In genomic region chr1:235160965-235161684, GRCh38 we compare ENCODE assay signal across 8 cellular contexts. TPM values are rescaled to one million over a fixed set of nuclear protein-coding genes. Genes with fewer than 3 reads are reported as not detected.
DNase-seq lines count a peak whose midpoint lies in the region; ATAC-seq, FAIRE-seq and TF ChIP-seq lines count a peak whose summit lies in the region.

Gene RBM34, minus strand, starts transcription at chr1:235161250. Its CDS starts 24 bp downstream, at chr1:235161226.

- no peak for TF ChIP-seq EP300 in H1 (IDR thresholded peaks at IDR 0.05; ENCODE audit: borderline replicate concordance in 1 of 2, low read depth in 2 of 2, low read length in 2 of 2)

- H3K9ac ChIP-seq in H1 (replicated peaks in 1 of 4; ENCODE audit: extremely low read depth in 1 of 4, low read depth in 3 of 4, low read length in 3 of 4) (peak within 1 kb of the TSS; percentile 82 to 98 (median 96)), mesenchymal stem cell (ENCODE audit: low read length) (peak within 1 kb of the TSS; percentile 100)

- H4K5ac ChIP-seq in H1 (ENCODE audit: insufficient read length, low read depth, low read length): peak within 1 kb of the TSS; percentile 68

- H3K56ac ChIP-seq in H1 (replicated peaks; ENCODE audit: insufficient read length, low read depth, low read length): peak within 1 kb of the TSS; percentile 92

- H4K8ac ChIP-seq in H1 (ENCODE audit: extremely low read depth, insufficient read depth, low read length) (peak within 1 kb of the TSS; percentile 91), mesenchymal stem cell (ENCODE audit: low read length) (peak within 1 kb of the TSS; percentile 99)

- H3K79me1 ChIP-seq in H1 (ENCODE audit: low read depth, low read length) (no peaks in the 10 kb centered on the region; the same call in 1 of the 2 replicates), mesenchymal stem cell (replicated peaks; ENCODE audit: low read length, poor library complexity, severe bottlenecking) (peaks cover 17% of the 10 kb centered on the region)

- CTCF ChIA-PET in H1 (lab: Charles Lee; ENCODE audit: partially characterized antibody): interaction anchor here (0.6 to 1.1 kb wide), 3 partner anchors 38 to 300 kb away, joined by 3 to 4 read pairs (median 3); no protein-coding TSS in a partner anchor

- TF ChIP-seq RAD21 in H1 (IDR thresholded peaks at IDR 0.05 in 1 of 2, conservative IDR thresholded peaks at IDR 0.05 in 1 of 2; ENCODE audit: low read depth in 2 of 2, low read length in 2 of 2): no peak

- peak; percentile 91 for DNase-seq in Caki2 (ENCODE audit: low read depth)
- peak in 75 of 76 experiments; percentile 30 to 95 (median 82) for DNase-seq in HUDEP-2 (lab: John Stamatoyannopoulos, UW; ENCODE audit: unreplicated experiment in 76 of 76)
- DNase-seq in NOMO-1 treated with dmso at 0.1 percent for 144 hours (lab: John Stamatoyannopoulos, UW; ENCODE audit: unreplicated experiment): peak; percentile 88
- peak; percentile 80 to 82 (median 82) for DNase-seq in activated CD8-positive, alpha-beta memory T cell treated with anti-CD3 and anti-CD28 coated beads for 48 hours (ENCODE audit: low read depth in 2 of 3, low spot score in 2 of 3)
- peak; percentile 62 to 96 for DNase-seq in H1 (ENCODE audit: low read depth in 1 of 2, low spot score in 2 of 2)
- DNase-seq in mesenchymal stem cell: peak; percentile 94
- DNase-seq in stimulated activated CD8-positive, alpha-beta memory T cell treated with anti-CD3 and anti-CD28 coated beads, Interleukin-12 subunit alpha, Interleukin-12 subunit beta, amount 100 ng/mL, for 24 hours (ENCODE audit: extremely low read depth): peak; percentile 80

- H3K18ac ChIP-seq in H1 (ENCODE audit: extremely low read depth, low read length): peak within 1 kb of the TSS; percentile 99
- H3K18ac ChIP-seq in mesenchymal stem cell (ENCODE audit: low read depth in 1 of 2, low read length in 2 of 2): peak within 1 kb of the TSS; percentile 82 to 98

- H4K20me1 ChIP-seq in H1 (replicated peaks in 1 of 2; ENCODE audit: control insufficient read depth in 1 of 2, insufficient read depth in 2 of 2, low read length in 2 of 2): peaks cover 0 to 4% of the 10 kb centered on the region in 2 experiments

- peak within 1 kb of the TSS; percentile 61; the same call in 1 of the 2 replicates for H2BK12ac ChIP-seq in H1 (ENCODE audit: low read depth, low read length)
- peak within 1 kb of the TSS in 1 of 2 experiments; percentile 86 for H2BK12ac ChIP-seq in mesenchymal stem cell (ENCODE audit: low read length in 2 of 2)

- H2BK20ac ChIP-seq in H1 (ENCODE audit: low read length): no peak within 1 kb of the TSS; the same call in 1 of the 2 replicates

- H3K4me2 ChIP-seq in H1 (ENCODE audit: insufficient read depth in 1 of 2, low read depth in 2 of 2, low read length in 2 of 2): peak within 1 kb of the TSS; percentile 63 to 94
- peak within 1 kb of the TSS; percentile 66 for H3K4me2 ChIP-seq in mesenchymal stem cell (ENCODE audit: low read length, poor library complexity, severe bottlenecking)

- H2AFZ ChIP-seq in H1 (ENCODE audit: low read length) (peak within 1 kb of the TSS; percentile 99), mesenchymal stem cell (ENCODE audit: low read depth, low read length) (peak within 1 kb of the TSS; percentile 91)

- H2BK120ac ChIP-seq in H1 (replicated peaks; ENCODE audit: low read depth, low read length) (no peak within 1 kb of the TSS), mesenchymal stem cell (ENCODE audit: low read depth, low read length) (no peak within 1 kb of the TSS)

- H3K23ac ChIP-seq in H1 (ENCODE audit: insufficient read length) (no peak within 1 kb of the TSS), mesenchymal stem cell (ENCODE audit: low read length in 2 of 2) (peak within 1 kb of the TSS in 1 of 2 experiments; percentile 97)

- H3K27ac ChIP-seq in H1 (ENCODE audit: low read depth, low read length): peak within 1 kb of the TSS; percentile 82
- peak within 1 kb of the TSS; percentile 98 for H3K27ac ChIP-seq in mesenchymal stem cell (ENCODE audit: low read length, poor library complexity, severe bottlenecking)

- no peaks in the 10 kb centered on the region for H3K27me3 ChIP-seq in H1 (replicated peaks in 1 of 4; ENCODE audit: control insufficient read depth in 3 of 4, extremely low read depth in 1 of 4, insufficient read depth in 3 of 4, low read length in 3 of 4)
- no peaks in the 10 kb centered on the region for H3K27me3 ChIP-seq in mesenchymal stem cell (ENCODE audit: control insufficient read depth in 1 of 2, insufficient read depth in 1 of 2, low read length in 2 of 2)

- no peak for FAIRE-seq in H1 (lab: Jason Lieb, UNC)

- no peak within 1 kb of the TSS for H2AK5ac ChIP-seq in H1 (ENCODE audit: low read depth, low read length)
- peak within 1 kb of the TSS; percentile 96 for H2AK5ac ChIP-seq in mesenchymal stem cell (ENCODE audit: low read length, severe bottlenecking)

- H2BK5ac ChIP-seq in H1 (ENCODE audit: low read depth, low read length) (peak within 1 kb of the TSS; percentile 96), mesenchymal stem cell (ENCODE audit: low read depth, low read length, poor library complexity, severe bottlenecking) (no peak within 1 kb of the TSS)

- ATAC-seq in GM21381 (IDR thresholded peaks at IDR 0.05; ENCODE audit: unreplicated experiment): peak; percentile 96

- in situ Hi-C loops in Caki2 (cut with HindIII; ENCODE audit: low pct_unique_long_range_greater_than_20kb, low sequenced_read_pairs): no loop called here

- peak within 1 kb of the TSS; percentile 81 to 99 (median 94) for H3K4me3 ChIP-seq in H1 (ENCODE audit: extremely low read depth in 1 of 4, insufficient read depth in 2 of 4, low read depth in 3 of 4, low read length in 4 of 4)
- peak within 1 kb of the TSS; percentile 95 to 97 for H3K4me3 ChIP-seq in mesenchymal stem cell (ENCODE audit: insufficient read depth in 1 of 2, low read depth in 1 of 2, low read length in 2 of 2)

- H3K4me1 ChIP-seq in H1 (replicated peaks in 1 of 4; ENCODE audit: control insufficient read depth in 3 of 4, insufficient read depth in 4 of 4, low read length in 3 of 4) (peaks cover 0 to 4% (median 1%) of the 10 kb centered on the region in 4 experiments; a peak in 4 of 7 replicates), mesenchymal stem cell (ENCODE audit: control insufficient read depth, insufficient read depth, low read depth, low read length) (peaks cover 5% of the 10 kb centered on the region)

- H3K4ac ChIP-seq in H1 (replicated peaks; ENCODE audit: insufficient read length, low read depth, low read length): no peak within 1 kb of the TSS
- peak within 1 kb of the TSS; percentile 96 to 97 for H3K4ac ChIP-seq in mesenchymal stem cell (ENCODE audit: low read depth in 1 of 2, low read length in 2 of 2)

- H2BK15ac ChIP-seq in H1 (ENCODE audit: low read length): no peak within 1 kb of the TSS
- H2BK15ac ChIP-seq in mesenchymal stem cell (ENCODE audit: low read depth, poor library complexity, severe bottlenecking): peak within 1 kb of the TSS; percentile 92

- H3K36me3 ChIP-seq in H1 (ENCODE audit: control insufficient read depth in 2 of 4, insufficient read depth in 4 of 4, low read length in 3 of 4): peaks cover 16 to 30% (median 23%) of the 10 kb centered on the region in 4 experiments
- peaks cover 20 to 43% of the 10 kb centered on the region in 2 experiments for H3K36me3 ChIP-seq in mesenchymal stem cell (ENCODE audit: control insufficient read depth in 1 of 2, insufficient read depth in 2 of 2, low read depth in 1 of 2, low read length in 2 of 2)

- H4K91ac ChIP-seq in H1 (replicated peaks; ENCODE audit: insufficient read length, low read length) (peak within 1 kb of the TSS; percentile 50), mesenchymal stem cell (ENCODE audit: low read length) (peak within 1 kb of the TSS; percentile 52)

- TF ChIP-seq POLR2A in H1 (IDR thresholded peaks at IDR 0.05; ENCODE audit: control extremely low read depth in 1 of 2, low read depth in 2 of 2, low read length in 2 of 2): peak; percentile 94 to 96

- peaks cover 6% of the 10 kb centered on the region for H3K23me2 ChIP-seq in H1 (ENCODE audit: low read depth, low read length)

- POLR2A ChIA-PET in H1 (lab: Charles Lee; ENCODE audit: partially characterized antibody): interaction anchor here (0.6 to 2.5 kb wide), 19 partner anchors 11 to 206 kb away, joined by 3 to 14 read pairs (median 4); partner anchors contain the start of genes TBCE and TOMM20

- H3K14ac ChIP-seq in H1 (ENCODE audit: insufficient read length) (no peak within 1 kb of the TSS), mesenchymal stem cell (ENCODE audit: low read length in 2 of 2) (peak within 1 kb of the TSS in 1 of 2 experiments; percentile 99)

- TF ChIP-seq CTCF in H1 (IDR thresholded peaks at IDR 0.05; ENCODE audit: control extremely low read depth in 1 of 3, insufficient read depth in 1 of 3, low read depth in 1 of 3, low read length in 3 of 3): peak in 2 of 3 experiments; percentile 1 to 21; a peak in 2 of 4 replicates

- peaks cover 0 to 27% of the 10 kb centered on the region in 2 experiments; a peak in 2 of 4 replicates for H3K79me2 ChIP-seq in H1 (ENCODE audit: control insufficient read depth in 1 of 2, insufficient read depth in 2 of 2, low read length in 2 of 2)

- no peaks in the 10 kb centered on the region for H3K9me3 ChIP-seq in H1 (ENCODE audit: insufficient read depth in 2 of 2, low read depth in 1 of 2, low read length in 1 of 2)
- no peaks in the 10 kb centered on the region for H3K9me3 ChIP-seq in mesenchymal stem cell (ENCODE audit: control insufficient read depth, low read length)

- WGBS in H1 (ENCODE audit: extremely low coverage in 1 of 2, insufficient coverage in 1 of 2, insufficient read length in 1 of 2, insufficient replicate concordance in 2 of 2, low coverage in 1 of 2, low lambda C conversion rate in 2 of 2, missing lambda C conversion rate in 1 of 2), 2 experiments: 1% methylated on average over 45 of the region's 50 CpGs; no CpG with 5 or more reads in 1 of the 2 experiments
- under 1% methylated on average over 48 of the region's 50 CpGs for WGBS in mesenchymal stem cell

TF ChIP-seq in H1, 55 proteins besides CTCF, POLR2A, EP300 and RAD21 (continues in another document):
- 0 out of 2 replicates have a peak, but pooled peaks have one; percentile 3 for TF ChIP-seq TEAD4 (IDR thresholded peaks at IDR 0.05; ENCODE audit: low read depth, low read length)
- TF ChIP-seq POLR2AphosphoS5 (IDR thresholded peaks at IDR 0.05; ENCODE audit: low read depth, low read length): peak; percentile 92
- TF ChIP-seq TBP (IDR thresholded peaks at IDR 0.05; ENCODE audit: low read depth, low read length): peak; percentile 82

RNA-seq across cellular contexts. Expression of gene RBM34, which starts in this region (rescaled TPM):
- total RNA-seq in Caki2 (2014; rRNA removed; shearing (Covaris generic); ENCODE audit: low replicate concordance): 93.9 and 112 TPM in 2 replicates
- 108 and 115 TPM in 2 replicates for total RNA-seq in H1 (2021; fragmentation: NEBNext Ultra II Directional; extraction: Animal tissue kit (Norgen Biotek cat#: 25700))
- polyA plus RNA-seq in H1 (2011; rRNA removed): 18.8 and 28.7 TPM in 2 replicates
- polyA plus RNA-seq in H1 (2011; cell fraction: cytosol; rRNA removed): 40.1 TPM
- 32.7 TPM for polyA plus RNA-seq in H1 (2011; cell fraction: nucleus; rRNA removed)
- 81.3 to 91.7 TPM (median 87.4 TPM) in 4 replicates for polyA plus RNA-seq in H1 (2012, experiment 1 of 2)
- 9.3 TPM for polyA plus RNA-seq in H1 (2012, experiment 2 of 2)
- polyA plus RNA-seq in H1 (2013, experiment 1 of 2): 116 TPM
- 113 TPM for polyA plus RNA-seq in H1 (2013, experiment 2 of 2)
- 18.1 and 20.1 TPM in 2 replicates for polyA minus RNA-seq in H1 (2011; rRNA and poly(A)+ RNA removed)
- polyA minus RNA-seq in H1 (2011; cell fraction: cytosol; rRNA and poly(A)+ RNA removed): 14.1 TPM
- polyA minus RNA-seq in H1 (2011; cell fraction: nucleus; rRNA and poly(A)+ RNA removed): 32.1 TPM
- 99.8 TPM for polyA plus RNA-seq in mesenchymal stem cell (2013, experiment 1 of 2)
- polyA plus RNA-seq in mesenchymal stem cell (2013, experiment 2 of 2): 93.1 TPM

Comparison
In these comparisons a context has a peak if more than half of its experiments do, and no peak if none do; other contexts are left out.
1. Peak in every context shown above with its lines: DNase-seq, ATAC-seq, H3K4me3 ChIP-seq and H3K27ac ChIP-seq.